Comparison of ENCODE assay signal across 8 cellular contexts in genomic region chr6:30914076-30914853, GRCh38. TPM values are rescaled to one million over a fixed set of nuclear protein-coding genes. Genes with fewer than 3 reads are reported as not detected.
DNase-seq lines count a peak whose midpoint lies in the region; ATAC-seq and TF ChIP-seq lines count a peak whose summit lies in the region.

VARS2 (plus strand) TSS chr6:30914238; CDS start chr6:30914837, 599 bp downstream.

- TF ChIP-seq CTCF in chondrocyte (IDR thresholded peaks at IDR 0.05), result peak; percentile 72

- H3K9me3 Mint-ChIP-seq in chondrocyte (ENCODE audit: low read depth), result no peaks in the 10 kb centered on the region

- H3K27me3 ChIP-seq in layer of hippocampus (ENCODE audit: control insufficient read depth, insufficient read depth, low read length), result no peaks in the 10 kb centered on the region

- peak; percentile 84 to 90 for DNase-seq in AML-193 (lab: John Stamatoyannopoulos, UW)
- DNase-seq in NCI-H446 (lab: John Stamatoyannopoulos, UW), result peak; percentile 36 to 90
- DNase-seq in activated CD4-positive, alpha-beta T cell treated with anti-CD3 and anti-CD28 coated beads for 24 hours (ENCODE audit: low read depth in 2 of 2), result peak; percentile 74 to 76
- DNase-seq in chondrocyte (ENCODE audit: low spot score), result no peak
- DNase-seq in stimulated activated CD4-positive, alpha-beta T cell treated with anti-CD3 and anti-CD28 coated beads, Interleukin-1b, Interleukin-23, amount 100 ng/mL, for 48 hours, result peak; percentile 89

- H3K36me3 Mint-ChIP-seq in chondrocyte (ENCODE audit: low read depth), result peaks cover 21% of the 10 kb centered on the region

- H3K27ac ChIP-seq in layer of hippocampus (ENCODE audit: low read depth, low read length), result peak within 1 kb of the TSS; percentile 89

- H3K4me1 Mint-ChIP-seq in chondrocyte (ENCODE audit: low read depth), result peaks cover 44% of the 10 kb centered on the region

- peak within 1 kb of the TSS; percentile 83 for H3K4me3 Mint-ChIP-seq in chondrocyte (ENCODE audit: unreplicated experiment)

- H3K27me3 Mint-ChIP-seq in chondrocyte (ENCODE audit: low read depth), result no peaks in the 10 kb centered on the region

- ATAC-seq in GM19023 (IDR thresholded peaks at IDR 0.05; ENCODE audit: unreplicated experiment), result peak; percentile 85
- ATAC-seq in HG03354 (IDR thresholded peaks at IDR 0.05; ENCODE audit: poor library complexity, severe bottlenecking, unreplicated experiment), result peak; percentile 76

- H3K27ac Mint-ChIP-seq in chondrocyte (ENCODE audit: unreplicated experiment), result peak within 1 kb of the TSS; percentile 90

RNA-seq across cellular contexts. Expression of gene VARS2, which starts in this region (rescaled TPM):
- total RNA-seq in chondrocyte, result 33.1 to 48.0 TPM (median 33.8 TPM) in 3 replicates
